In the genomic region with DNA sequence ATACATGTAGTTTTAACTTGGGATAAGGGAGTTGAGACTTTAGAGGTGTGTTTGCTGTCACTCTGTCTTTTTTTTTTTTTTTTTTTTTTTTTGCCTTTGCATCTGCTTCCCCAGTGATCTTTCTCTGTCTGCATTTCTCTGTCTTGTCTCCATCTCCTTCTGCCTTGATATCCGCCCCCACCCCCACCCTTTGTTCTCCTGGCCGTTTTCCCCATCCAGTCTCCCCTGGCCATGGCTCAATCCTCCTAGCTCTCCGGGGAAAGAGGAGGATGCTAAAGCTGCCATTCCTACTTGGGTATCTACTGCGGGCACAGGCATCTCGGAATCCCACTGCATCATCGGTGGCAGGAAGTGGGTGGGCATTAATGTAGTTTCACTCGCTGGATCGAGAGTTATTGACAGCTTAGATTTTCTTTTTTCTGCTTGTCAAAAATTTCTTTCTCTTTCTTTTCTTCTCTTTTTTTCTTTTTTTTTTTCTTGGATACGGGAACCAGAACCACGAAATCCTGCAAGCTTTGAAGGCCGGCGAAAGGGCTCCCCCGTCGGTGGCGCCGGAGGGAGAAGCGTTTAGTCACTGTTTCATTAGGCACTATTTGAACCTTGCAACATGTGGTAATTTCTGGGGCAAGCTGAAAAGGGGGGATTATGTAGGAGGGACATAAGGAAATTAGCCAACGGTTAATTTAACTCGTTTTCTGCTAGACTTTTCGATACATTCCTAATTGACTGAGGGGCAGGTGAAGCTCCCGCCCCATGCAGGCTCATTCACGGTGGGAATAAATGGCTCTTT, we compare ENCODE assay signal across 1 cellular context.
TF ChIP-seq lines count a peak whose summit lies in the region.

No MANE protein-coding gene starts in this region.

TF ChIP-seq in H1, 55 proteins besides CTCF, POLR2A, EP300 and RAD21:
- no peak for TF ChIP-seq GABPA (IDR thresholded peaks at IDR 0.05; ENCODE audit: borderline replicate concordance, insufficient read depth, low read length)
- TF ChIP-seq RNF2 (IDR thresholded peaks at IDR 0.05; ENCODE audit: borderline replicate concordance, low read depth, low read length, missing control alignments, poor library complexity, severe bottlenecking), result peak; percentile 22
- no peak for TF ChIP-seq CBX5 (IDR thresholded peaks at IDR 0.05; ENCODE audit: low read depth, low read length)
- no peak for TF ChIP-seq SRF (IDR thresholded peaks at IDR 0.05; ENCODE audit: low read depth, low read length)
